In the genomic region with DNA sequence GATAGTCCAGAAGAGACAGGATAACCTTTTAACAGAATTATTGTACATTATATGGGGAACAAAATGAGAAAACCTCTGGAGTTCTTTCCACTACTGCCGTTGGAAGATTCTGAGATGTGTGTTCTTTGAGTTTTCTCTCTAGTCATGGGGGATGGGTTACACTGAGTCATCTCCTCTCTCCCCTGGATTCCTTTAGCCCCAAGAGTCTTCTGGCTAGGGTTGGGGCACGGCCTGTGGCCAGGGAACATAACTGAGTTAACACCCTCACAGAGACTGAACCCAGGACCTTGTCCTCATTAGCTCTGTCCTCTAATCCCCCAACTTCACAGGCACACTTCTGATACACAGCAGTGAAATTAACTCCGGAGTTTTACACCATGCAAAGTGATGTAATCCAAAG, we compare ENCODE assay signal across 25 cellular contexts.
DNase-seq lines count a peak whose midpoint lies in the region; ATAC-seq, FAIRE-seq and TF ChIP-seq lines count a peak whose summit lies in the region.
"Had no signal": no experiment of that assay in that cellular context is flagged by ENCODE, and none has a peak within 500 bp of the region (broad histone marks: within the 10 kb centered on the region; RNA-seq: fewer than 3 reads in every experiment).

No MANE protein-coding gene starts in this region.

- H3K4me3 Mint-ChIP-seq in GM23338 (no peak overlapping the region), astrocyte (ENCODE audit: unreplicated experiment) (no peak overlapping the region)
- no peak overlapping the region for H3K4me3 Mint-ChIP-seq in CD8-positive, alpha-beta T cell
- no peak overlapping the region for H3K4me3 Mint-ChIP-seq in natural killer cell treated with Interleukin-12 subunit alpha and Interleukin-12 subunit beta and Interleukin-15 and Interleukin-18, amount 100 ng/mL, for 72 hours
- H3K4me3 Mint-ChIP-seq: B cell, IgD-negative memory B cell had no signal

- no peak overlapping the region for H2AK5ac ChIP-seq in mesendoderm (ENCODE audit: low read length)

- H3K36me3 Mint-ChIP-seq in GM23338 (ENCODE audit: low read depth): no peaks in the 10 kb centered on the region
- H3K36me3 Mint-ChIP-seq in astrocyte (ENCODE audit: low read depth, unreplicated experiment): no peaks in the 10 kb centered on the region
- no peaks in the 10 kb centered on the region for H3K36me3 Mint-ChIP-seq in CD8-positive, alpha-beta T cell
- H3K36me3 Mint-ChIP-seq in natural killer cell treated with Interleukin-12 subunit alpha and Interleukin-12 subunit beta and Interleukin-15 and Interleukin-18, amount 100 ng/mL, for 72 hours: no peaks in the 10 kb centered on the region

- H3K36me3 ChIP-seq in GM23338 (ENCODE audit: insufficient read depth) (no peaks in the 10 kb centered on the region), astrocyte (ENCODE audit: insufficient read depth, low read length) (no peaks in the 10 kb centered on the region), mesendoderm (ENCODE audit: control insufficient read depth, insufficient read depth, low read length) (no peaks in the 10 kb centered on the region)
- no peaks in the 10 kb centered on the region for H3K36me3 ChIP-seq in CD8-positive, alpha-beta T cell (ENCODE audit: insufficient read depth, low read length)

- no peak overlapping the region for H3K23ac ChIP-seq in mesendoderm (ENCODE audit: low read length)

- no peak overlapping the region for H2BK15ac ChIP-seq in mesendoderm (replicated peaks; ENCODE audit: low read depth)

- H3K4me2 ChIP-seq in GM23338 (no peak overlapping the region), astrocyte (ENCODE audit: low read length) (no peak overlapping the region), mesendoderm (ENCODE audit: low read length) (no peak overlapping the region)
- H3K4me2 ChIP-seq: A549 had no signal

- H2BK120ac ChIP-seq in mesendoderm (ENCODE audit: low read depth, low read length): no peak overlapping the region

- H3K79me2 ChIP-seq in GM23338 (replicated peaks; ENCODE audit: insufficient read depth) (no peaks in the 10 kb centered on the region), astrocyte (ENCODE audit: insufficient read depth, low read length) (no peaks in the 10 kb centered on the region), mesendoderm (ENCODE audit: control insufficient read depth, insufficient read depth, low read length) (no peaks in the 10 kb centered on the region)

- H3K4ac ChIP-seq in mesendoderm (ENCODE audit: low read depth, low read length): no peak overlapping the region

- no peaks in the 10 kb centered on the region for H3K9me3 ChIP-seq in astrocyte (ENCODE audit: insufficient read depth, low read depth, low read length)
- no peaks in the 10 kb centered on the region for H3K9me3 ChIP-seq in CD8-positive, alpha-beta T cell (ENCODE audit: low read length)
- H3K9me3 ChIP-seq: A549 had no signal

- H3K9ac ChIP-seq in astrocyte (ENCODE audit: low read length): no peak overlapping the region
- H3K9ac ChIP-seq in mesendoderm (ENCODE audit: low read length): no peak overlapping the region

- no CpG with 5 or more reads among the region's 3 CpGs for WGBS in mesendoderm (ENCODE audit: extremely low coverage, insufficient coverage, low lambda C conversion rate)

- H3K4me3 ChIP-seq in GM23338 (no peak overlapping the region), astrocyte (ENCODE audit: insufficient read depth, low read depth, low read length) (no peak overlapping the region), mesendoderm (ENCODE audit: low read length) (no peak overlapping the region)
- no peak overlapping the region for H3K4me3 ChIP-seq in CD8-positive, alpha-beta T cell (ENCODE audit: low read depth, low read length)
- H3K4me3 ChIP-seq: A549, GM12878, SK-N-MC had no signal

- FAIRE-seq in astrocyte (lab: Jason Lieb, UNC): no peak
- FAIRE-seq: A549, GM12878 had no signal

- H3K56ac ChIP-seq in mesendoderm (ENCODE audit: low read length): no peak overlapping the region

- no peaks in the 10 kb centered on the region for H3K4me1 ChIP-seq in GM23338 (ENCODE audit: insufficient read depth)
- no peaks in the 10 kb centered on the region for H3K4me1 ChIP-seq in astrocyte (ENCODE audit: insufficient read depth, low read length)
- no peaks in the 10 kb centered on the region for H3K4me1 ChIP-seq in mesendoderm (ENCODE audit: control insufficient read depth, low read depth, low read length)
- no peaks in the 10 kb centered on the region for H3K4me1 ChIP-seq in CD8-positive, alpha-beta T cell (ENCODE audit: insufficient read depth, low read length)
- H3K4me1 ChIP-seq: A549 had no signal

- H3K79me1 ChIP-seq in mesendoderm (ENCODE audit: low read length): no peaks in the 10 kb centered on the region

- H3K27me3 Mint-ChIP-seq in GM23338 (ENCODE audit: insufficient read depth, low read depth, poor library complexity) (no peaks in the 10 kb centered on the region), astrocyte (ENCODE audit: low read depth, unreplicated experiment) (no peaks in the 10 kb centered on the region)
- no peaks in the 10 kb centered on the region for H3K27me3 Mint-ChIP-seq in CD8-positive, alpha-beta T cell (ENCODE audit: low read depth)
- H3K27me3 Mint-ChIP-seq in natural killer cell treated with Interleukin-12 subunit alpha and Interleukin-12 subunit beta and Interleukin-15 and Interleukin-18, amount 100 ng/mL, for 72 hours: peaks cover 0 to 6% of the 10 kb centered on the region in 2 donors
- H3K27me3 Mint-ChIP-seq: B cell had no signal

- H2AFZ ChIP-seq in GM23338 (no peak overlapping the region), astrocyte (ENCODE audit: low read depth, low read length) (no peak overlapping the region)

- ATAC-seq in GM23338: no peak
- no peak for ATAC-seq in CD8-positive, alpha-beta T cell
- no peak for ATAC-seq in natural killer cell treated with Interleukin-12 subunit alpha and Interleukin-12 subunit beta and Interleukin-15 and Interleukin-18, amount 100 ng/mL, for 72 hours
- ATAC-seq: A549, GM12878, HCT116 had no signal

- POLR2A ChIA-PET in CD8-positive, alpha-beta T cell (lab: Charles Lee): no interaction called here

- H2BK5ac ChIP-seq in mesendoderm (ENCODE audit: low read length): no peak overlapping the region

- CTCF ChIA-PET in CD8-positive, alpha-beta T cell (lab: Charles Lee): no interaction called here

- H4K5ac ChIP-seq in mesendoderm (ENCODE audit: low read length): no peak overlapping the region

- peak overlapping the region; percentile 88; the same call in 1 of the 2 replicates for H3K27ac Mint-ChIP-seq in GM23338
- H3K27ac Mint-ChIP-seq in astrocyte (ENCODE audit: unreplicated experiment): peak overlapping the region; percentile 97
- no peak overlapping the region for H3K27ac Mint-ChIP-seq in CD8-positive, alpha-beta T cell
- no peak overlapping the region for H3K27ac Mint-ChIP-seq in natural killer cell treated with Interleukin-12 subunit alpha and Interleukin-12 subunit beta and Interleukin-15 and Interleukin-18, amount 100 ng/mL, for 72 hours
- H3K27ac Mint-ChIP-seq: B cell, IgD-negative memory B cell had no signal

- no peaks in the 10 kb centered on the region for H4K20me1 ChIP-seq in GM23338 (replicated peaks; ENCODE audit: insufficient read depth)
- H4K20me1 ChIP-seq in astrocyte (ENCODE audit: insufficient read depth, low read length): no peaks in the 10 kb centered on the region

- no peak for TF ChIP-seq CTCF in GM23338 (conservative IDR thresholded peaks at IDR 0.05; ENCODE audit: low read depth in 2 of 2)
- TF ChIP-seq CTCF in astrocyte (IDR thresholded peaks at IDR 0.05; ENCODE audit: insufficient read depth, low read depth, low read length): no peak
- TF ChIP-seq CTCF in CD8-positive, alpha-beta T cell (IDR thresholded peaks at IDR 0.05): no peak

- no peaks in the 10 kb centered on the region for H3K9me2 ChIP-seq in GM23338 (ENCODE audit: insufficient read depth)

- intact Hi-C loops in CD8-positive, alpha-beta T cell (cut with DNase I, micrococcal nuclease): no loop called here

- no peak overlapping the region for H3K18ac ChIP-seq in mesendoderm (ENCODE audit: low read length)

- no peaks in the 10 kb centered on the region for H3F3A ChIP-seq in GM23338 (replicated peaks; ENCODE audit: low read depth)

- H3K4me1 Mint-ChIP-seq in GM23338 (peaks cover 3% of the 10 kb centered on the region; the same call in 2 of the 3 replicates), astrocyte (ENCODE audit: low read depth, unreplicated experiment) (peaks cover 6% of the 10 kb centered on the region)
- H3K4me1 Mint-ChIP-seq in CD8-positive, alpha-beta T cell (ENCODE audit: low read depth): no peaks in the 10 kb centered on the region
- H3K4me1 Mint-ChIP-seq in natural killer cell treated with Interleukin-12 subunit alpha and Interleukin-12 subunit beta and Interleukin-15 and Interleukin-18, amount 100 ng/mL, for 72 hours (ENCODE audit: low read depth in 2 of 2): no peaks in the 10 kb centered on the region
- H3K4me1 Mint-ChIP-seq: IgD-negative memory B cell had no signal

- DNase-seq in GM23338 (ENCODE audit: low spot score) (peak; percentile 2), astrocyte (ENCODE audit: low read depth) (no peak), mesendoderm (peak; percentile 29), stromal cell of bone marrow (ENCODE audit: low read depth) (peak; percentile 2), LoVo (ENCODE audit: low spot score) (no peak), kidney glomerular epithelial cell (lab: John Stamatoyannopoulos, UW) (no peak)
- no peak for DNase-seq in CD8-positive, alpha-beta T cell
- DNase-seq in natural killer cell treated with Interleukin-12 subunit alpha and Interleukin-12 subunit beta and Interleukin-15 and Interleukin-18, amount 100 ng/mL, for 72 hours (ENCODE audit: low spot score): no peak
- DNase-seq: GOT3, Karpas-422, MM.1S, NCI-H1048, NCI-H1436, NCI-H187 treated with DMSO at 0.1 percent for 48 hours, NCI-H2107, NCI-H446 treated with DMSO at 0.1 percent for 48 hours, NCI-H69, SHP77 treated with DMSO at 0.1 percent for 48 hours had no signal

- H3K27ac ChIP-seq in GM23338 (ENCODE audit: low read depth) (no peak overlapping the region), astrocyte (ENCODE audit: low read depth, low read length) (no peak overlapping the region), mesendoderm (ENCODE audit: low read depth, low read length) (no peak overlapping the region)
- no peak overlapping the region for H3K27ac ChIP-seq in CD8-positive, alpha-beta T cell (ENCODE audit: low read depth, low read length)
- H3K27ac ChIP-seq: A549, RWPE1, SK-N-MC had no signal

- H4K8ac ChIP-seq in mesendoderm (ENCODE audit: low read depth, low read length): no peak overlapping the region

- H3K27me3 ChIP-seq in GM23338 (ENCODE audit: insufficient read depth) (no peaks in the 10 kb centered on the region), astrocyte (ENCODE audit: insufficient read depth, low read length) (no peaks in the 10 kb centered on the region), mesendoderm (ENCODE audit: insufficient read depth, low read length, poor library complexity) (no peaks in the 10 kb centered on the region)
- no peaks in the 10 kb centered on the region for H3K27me3 ChIP-seq in CD8-positive, alpha-beta T cell (ENCODE audit: insufficient read depth, low read length)

- H3K9me3 Mint-ChIP-seq in GM23338 (no peaks in the 10 kb centered on the region), astrocyte (ENCODE audit: unreplicated experiment) (no peaks in the 10 kb centered on the region)
- no peaks in the 10 kb centered on the region for H3K9me3 Mint-ChIP-seq in CD8-positive, alpha-beta T cell
- no peaks in the 10 kb centered on the region for H3K9me3 Mint-ChIP-seq in natural killer cell treated with Interleukin-12 subunit alpha and Interleukin-12 subunit beta and Interleukin-15 and Interleukin-18, amount 100 ng/mL, for 72 hours
- H3K9me3 Mint-ChIP-seq: IgD-negative memory B cell had no signal

Comparison
In these comparisons a context has a peak if more than half of its experiments do, and no peak if none do; other contexts are left out.
1. DNase-seq: peak in GM23338 (single experiment), mesendoderm (single experiment) and stromal cell of bone marrow (single experiment); none in astrocyte (single experiment), LoVo (single experiment), CD8-positive, alpha-beta T cell (0 of 7), natural killer cell treated with Interleukin-12 subunit alpha and Interleukin-12 subunit beta and Interleukin-15 and Interleukin-18, amount 100 ng/mL, for 72 hours (single experiment) and kidney glomerular epithelial cell (single experiment).
2. H3K27ac Mint-ChIP-seq: peak in GM23338 (single experiment) and astrocyte (single experiment); none in CD8-positive, alpha-beta T cell (single experiment) and natural killer cell treated with Interleukin-12 subunit alpha and Interleukin-12 subunit beta and Interleukin-15 and Interleukin-18, amount 100 ng/mL, for 72 hours (0 of 2).